Comparison of ENCODE assay signal across 10 cellular contexts in genomic region chr1:226568077-226568831, GRCh38. TPM values are rescaled to one million over a fixed set of nuclear protein-coding genes. Genes with fewer than 3 reads are reported as not detected.
A peak's percentile ranks its signal among the peaks of the same experiment; 100 is the strongest.
DNase-seq lines count a peak whose midpoint lies in the region; ATAC-seq and TF ChIP-seq lines count a peak whose summit lies in the region.
"Had no signal": no experiment of that assay in that cellular context is flagged by ENCODE, and none has a peak within 500 bp of the region (broad histone marks: within the 10 kb centered on the region; RNA-seq: fewer than 3 reads in every experiment).

No MANE protein-coding gene starts in this region.

- no peak overlapping the region for H2BK15ac ChIP-seq in H9 (ENCODE audit: low read depth, low read length)

- H3K9ac ChIP-seq in H9 (ENCODE audit: extremely low read depth, insufficient read length, low read length), result no peak overlapping the region

- TF ChIP-seq CTCF in H9 (conservative IDR thresholded peaks at IDR 0.05) (peak; percentile 66), chondrocyte (IDR thresholded peaks at IDR 0.05) (peak; percentile 59)

- ATAC-seq in left lobe of liver, result peak; percentile 34
- no peak for ATAC-seq in HG03378 (IDR thresholded peaks at IDR 0.05; ENCODE audit: unreplicated experiment)
- no peak for ATAC-seq in HG02623 (IDR thresholded peaks at IDR 0.05; ENCODE audit: unreplicated experiment)
- no peak for ATAC-seq in GM18870 (IDR thresholded peaks at IDR 0.05; ENCODE audit: unreplicated experiment)
- no peak for ATAC-seq in GM18907 (IDR thresholded peaks at IDR 0.05; ENCODE audit: unreplicated experiment)

- H3K14ac ChIP-seq in H9 (ENCODE audit: insufficient read depth, low read length), result no peak overlapping the region

- no CpG with 5 or more reads among the region's 13 CpGs for WGBS in H9 (ENCODE audit: extremely low coverage, insufficient read length, low lambda C conversion rate)

- no peak overlapping the region for H3T11ph ChIP-seq in H9 (ENCODE audit: low read length)

- H3K9me3 Mint-ChIP-seq in H9 (no peaks in the 10 kb centered on the region), chondrocyte (ENCODE audit: low read depth) (no peaks in the 10 kb centered on the region)
- H3K9me3 Mint-ChIP-seq: stimulated activated naive CD8-positive, alpha-beta T cell treated with anti-CD3 and anti-CD28 coated beads, Interleukin-15, Interleukin-2, amounts not matched to agents 100 ng/mL and 50 ng/mL, for 24 hours had no signal

- no peak overlapping the region for H3K4me3 Mint-ChIP-seq in H9
- no peak overlapping the region for H3K4me3 Mint-ChIP-seq in chondrocyte (ENCODE audit: unreplicated experiment)
- H3K4me3 Mint-ChIP-seq: stimulated activated naive CD8-positive, alpha-beta T cell treated with anti-CD3 and anti-CD28 coated beads, Interleukin-15, Interleukin-2, amounts not matched to agents 100 ng/mL and 50 ng/mL, for 24 hours had no signal

- H3K23ac ChIP-seq in H9 (ENCODE audit: insufficient read length, low read depth, low read length), result no peak overlapping the region

- H3K4me2 ChIP-seq in H9 (ENCODE audit: insufficient read depth, insufficient read length, low read length), result no peak overlapping the region

- no peak overlapping the region for H4K91ac ChIP-seq in H9 (ENCODE audit: insufficient read length, low read depth, low read length)

- DNase-seq in 8988T, result peak; percentile 68
- DNase-seq in H9, result peak; percentile 81
- DNase-seq in chondrocyte (ENCODE audit: low spot score), result no peak
- no peak for DNase-seq in left lobe of liver (ENCODE audit: low spot score)

- H3K27me3 ChIP-seq in H9 (ENCODE audit: insufficient read depth, low read length), result no peaks in the 10 kb centered on the region

- H2BK20ac ChIP-seq in H9 (ENCODE audit: low read depth, low read length, poor library complexity, severe bottlenecking), result no peak overlapping the region

- no peak overlapping the region for H3K18ac ChIP-seq in H9 (ENCODE audit: insufficient read length, low read depth, low read length)

- no peaks in the 10 kb centered on the region for H3K79me1 ChIP-seq in H9 (ENCODE audit: insufficient read depth, low read depth, low read length, poor library complexity, severe bottlenecking)

- no peak overlapping the region for H4K5ac ChIP-seq in H9 (ENCODE audit: insufficient read length, low read depth, low read length)

- H3K27me3 Mint-ChIP-seq in H9 (ENCODE audit: low read depth) (peaks cover 5% of the 10 kb centered on the region), chondrocyte (ENCODE audit: low read depth) (peaks cover 30% of the 10 kb centered on the region)

- H2BK5ac ChIP-seq in H9 (ENCODE audit: insufficient read length, low read length), result no peak overlapping the region

- H4K8ac ChIP-seq in H9 (replicated peaks; ENCODE audit: insufficient read length, low read depth, low read length), result no peak overlapping the region

- no peak overlapping the region for H3K56ac ChIP-seq in H9 (ENCODE audit: insufficient read length, low read depth, low read length)

- no peak overlapping the region for H3K27ac ChIP-seq in H9 (ENCODE audit: insufficient read length, low read depth, low read length)

- H3K4me1 Mint-ChIP-seq in H9, result peaks cover 12 to 23% of the 10 kb centered on the region in 2 experiments
- H3K4me1 Mint-ChIP-seq in chondrocyte (ENCODE audit: low read depth), result no peaks in the 10 kb centered on the region

- no peaks in the 10 kb centered on the region for H4K20me1 ChIP-seq in H9 (ENCODE audit: control insufficient read depth, insufficient read depth, insufficient read length)

- no peak overlapping the region for H2AK5ac ChIP-seq in H9 (ENCODE audit: insufficient read length, low read length)

- no peak overlapping the region for H3K4ac ChIP-seq in H9 (ENCODE audit: low read depth, low read length)

- H3K4me1 ChIP-seq in H9 (ENCODE audit: insufficient read depth, low read length), result no peaks in the 10 kb centered on the region

- H3K9me3 ChIP-seq in H9 (ENCODE audit: control insufficient read depth, low read depth, low read length), result no peaks in the 10 kb centered on the region

- no peak overlapping the region for H2BK12ac ChIP-seq in H9 (ENCODE audit: insufficient read length, low read depth, low read length)

- no peak overlapping the region for H2AFZ ChIP-seq in H9 (ENCODE audit: low read length)

- H3K36me3 Mint-ChIP-seq in H9 (ENCODE audit: insufficient read depth in 1 of 3, low read depth in 3 of 3) (no peaks in the 10 kb centered on the region), chondrocyte (ENCODE audit: low read depth) (no peaks in the 10 kb centered on the region)

- H3K27ac Mint-ChIP-seq in H9 (no peak overlapping the region; a peak in 1 of 7 replicates), chondrocyte (ENCODE audit: unreplicated experiment) (no peak overlapping the region)
- H3K27ac Mint-ChIP-seq: stimulated activated naive CD8-positive, alpha-beta T cell treated with anti-CD3 and anti-CD28 coated beads, Interleukin-15, Interleukin-2, amounts not matched to agents 100 ng/mL and 50 ng/mL, for 24 hours had no signal

- H3K23me2 ChIP-seq in H9 (ENCODE audit: insufficient read length, low read depth, low read length, poor library complexity, severe bottlenecking), result no peaks in the 10 kb centered on the region

- H3K79me2 ChIP-seq in H9 (ENCODE audit: insufficient read depth, low read length), result no peaks in the 10 kb centered on the region

- H2BK120ac ChIP-seq in H9 (ENCODE audit: low read depth, low read length, poor library complexity, severe bottlenecking), result no peak overlapping the region

RNA-seq across cellular contexts. Expression of gene STUM, which starts 19.7 kb away (rescaled TPM):
- total RNA-seq in H9 (2021), result 0.09 and 0.11 TPM in 2 replicates
- 0.27 to 0.67 TPM in 2 of 3 replicates, not detected in the other for total RNA-seq in chondrocyte
- 0.03 TPM for total RNA-seq in left lobe of liver
- total RNA-seq: Daoy had no signal

Comparison
In these comparisons a context has a peak if more than half of its experiments do, and no peak if none do; other contexts are left out.
1. DNase-seq: peak in 8988T (single experiment) and H9 (single experiment); none in chondrocyte (single experiment) and left lobe of liver (single experiment).